Comparison of ENCODE assay signal across 17 cellular contexts in the genomic region with DNA sequence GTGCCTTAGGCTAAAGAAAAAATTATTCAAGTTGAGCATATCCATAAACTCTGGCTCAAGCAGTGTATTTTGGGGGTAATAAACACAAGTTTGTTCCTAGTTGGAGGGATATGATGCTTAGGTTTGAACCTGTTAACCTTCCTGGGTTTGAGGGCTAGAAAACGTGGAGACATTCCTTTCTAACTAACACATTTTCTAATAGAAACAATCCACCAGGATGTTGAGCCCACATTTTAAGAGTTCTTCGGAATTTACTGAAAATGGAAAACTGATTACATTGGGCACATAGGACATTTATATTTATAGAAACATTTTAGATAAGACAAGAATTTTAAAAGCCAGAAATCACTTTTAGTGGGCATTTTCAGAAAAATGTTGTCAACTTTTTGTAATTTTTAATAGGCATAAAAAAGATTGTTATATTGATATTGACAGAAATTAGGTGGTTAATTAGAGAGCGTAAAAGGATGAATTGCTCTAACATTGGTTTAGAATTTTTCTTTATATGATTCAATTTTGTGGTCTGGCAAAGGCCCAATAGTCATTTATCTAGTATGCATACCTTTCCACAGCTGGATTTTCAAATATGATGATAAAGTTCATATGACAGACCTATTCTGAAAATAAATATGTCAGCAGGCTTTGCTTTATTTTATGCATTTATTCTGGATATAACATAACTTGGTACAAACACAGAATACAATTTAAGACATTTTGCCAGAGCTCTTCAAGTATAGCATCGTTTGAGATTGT. TPM values are rescaled to one million over a fixed set of nuclear protein-coding genes. Genes with fewer than 3 reads are reported as not detected.
DNase-seq lines count a peak whose midpoint lies in the region; ATAC-seq and TF ChIP-seq lines count a peak whose summit lies in the region.
"Had no signal": no experiment of that assay in that cellular context is flagged by ENCODE, and none has a peak within 500 bp of the region (broad histone marks: within the 10 kb centered on the region; RNA-seq: fewer than 3 reads in every experiment).

No MANE protein-coding gene starts in this region.

- no peak overlapping the region for H3K4me3 Mint-ChIP-seq in effector memory CD8-positive, alpha-beta T cell
- no peak overlapping the region for H3K4me3 Mint-ChIP-seq in activated CD8-positive, alpha-beta memory T cell treated with anti-CD3 and anti-CD28 coated beads, Interleukin-2, amount 10 ng/mL, durations not matched to agents 7 days and 5 days
- H3K4me3 Mint-ChIP-seq in CD8-positive, alpha-beta T cell, result no peak overlapping the region

- no peak overlapping the region for H3K27ac Mint-ChIP-seq in effector memory CD8-positive, alpha-beta T cell
- H3K27ac Mint-ChIP-seq in activated CD8-positive, alpha-beta memory T cell treated with anti-CD3 and anti-CD28 coated beads, Interleukin-2, amount 10 ng/mL, durations not matched to agents 7 days and 5 days, result no peak overlapping the region
- no peak overlapping the region for H3K27ac Mint-ChIP-seq in CD8-positive, alpha-beta T cell

- no peaks in the 10 kb centered on the region for H3K27me3 Mint-ChIP-seq in effector memory CD8-positive, alpha-beta T cell
- H3K27me3 Mint-ChIP-seq in activated CD8-positive, alpha-beta memory T cell treated with anti-CD3 and anti-CD28 coated beads, Interleukin-2, amount 10 ng/mL, durations not matched to agents 7 days and 5 days, result no peaks in the 10 kb centered on the region
- H3K27me3 Mint-ChIP-seq in CD8-positive, alpha-beta T cell (ENCODE audit: low read depth), result no peaks in the 10 kb centered on the region

- H3K36me3 ChIP-seq in CD8-positive, alpha-beta T cell (ENCODE audit: insufficient read depth, low read length), result no peaks in the 10 kb centered on the region

- no peaks in the 10 kb centered on the region for H3K36me3 Mint-ChIP-seq in effector memory CD8-positive, alpha-beta T cell (ENCODE audit: insufficient read depth)
- no peaks in the 10 kb centered on the region for H3K36me3 Mint-ChIP-seq in activated CD8-positive, alpha-beta memory T cell treated with anti-CD3 and anti-CD28 coated beads, Interleukin-2, amount 10 ng/mL, durations not matched to agents 7 days and 5 days
- no peaks in the 10 kb centered on the region for H3K36me3 Mint-ChIP-seq in CD8-positive, alpha-beta T cell

- H3K4me1 Mint-ChIP-seq in effector memory CD8-positive, alpha-beta T cell (ENCODE audit: low read depth in 2 of 2), result peaks cover 0 to 3% of the 10 kb centered on the region in 2 donors
- H3K4me1 Mint-ChIP-seq in activated CD8-positive, alpha-beta memory T cell treated with anti-CD3 and anti-CD28 coated beads, Interleukin-2, amount 10 ng/mL, durations not matched to agents 7 days and 5 days, result no peaks in the 10 kb centered on the region
- H3K4me1 Mint-ChIP-seq in CD8-positive, alpha-beta T cell (ENCODE audit: low read depth), result no peaks in the 10 kb centered on the region

- POLR2A ChIA-PET in CD8-positive, alpha-beta T cell (lab: Charles Lee), result no interaction called here

- H3K9me3 ChIP-seq in CD8-positive, alpha-beta T cell (ENCODE audit: low read length), result no peaks in the 10 kb centered on the region

- CTCF ChIA-PET in activated CD8-positive, alpha-beta memory T cell treated with anti-CD3 and anti-CD28 coated beads, Interleukin-2, amount 10 ng/mL, durations not matched to agents 7 days and 5 days (lab: Charles Lee), result no interaction called here
- CTCF ChIA-PET in CD8-positive, alpha-beta T cell (lab: Charles Lee), result no interaction called here

- H3K4me3 ChIP-seq in epithelial cell of esophagus (ENCODE audit: low read length), result no peak overlapping the region
- no peak overlapping the region for H3K4me3 ChIP-seq in CD8-positive, alpha-beta T cell (ENCODE audit: low read depth, low read length)

- DNase-seq in HCEC 1CT (peak; percentile 23), epithelial cell of esophagus (ENCODE audit: low read depth) (peak; percentile 66), kidney tubule cell (ENCODE audit: low spot score) (peak; percentile 17), kidney glomerular epithelial cell (lab: John Stamatoyannopoulos, UW) (no peak)
- DNase-seq in effector memory CD8-positive, alpha-beta T cell, result no peak
- no peak for DNase-seq in activated CD8-positive, alpha-beta memory T cell treated with anti-CD3 and anti-CD28 coated beads, Interleukin-2, amount 10 ng/mL, durations not matched to agents 7 days and 5 days
- no peak for DNase-seq in CD8-positive, alpha-beta T cell
- DNase-seq: C1 segment of cervical spinal cord, DND-41, GF-D8, KBM-7, NCI-H1436, NCI-H2029, NCI-H524, SHP77 treated with DMSO at 0.1 percent for 48 hours had no signal

- H3K9me3 Mint-ChIP-seq in effector memory CD8-positive, alpha-beta T cell, result no peaks in the 10 kb centered on the region
- H3K9me3 Mint-ChIP-seq in activated CD8-positive, alpha-beta memory T cell treated with anti-CD3 and anti-CD28 coated beads, Interleukin-2, amount 10 ng/mL, durations not matched to agents 7 days and 5 days (ENCODE audit: low read depth), result no peaks in the 10 kb centered on the region
- H3K9me3 Mint-ChIP-seq in CD8-positive, alpha-beta T cell, result no peaks in the 10 kb centered on the region

- intact Hi-C loops in CD8-positive, alpha-beta T cell (cut with DNase I, micrococcal nuclease), result no loop called here

- TF ChIP-seq CTCF in epithelial cell of esophagus (IDR thresholded peaks at IDR 0.05; ENCODE audit: insufficient read depth, low read depth, low read length, missing control alignments), result no peak
- TF ChIP-seq CTCF in CD8-positive, alpha-beta T cell (IDR thresholded peaks at IDR 0.05), result no peak

- H3K27me3 ChIP-seq in CD8-positive, alpha-beta T cell (ENCODE audit: insufficient read depth, low read length), result no peaks in the 10 kb centered on the region

- H3K27ac ChIP-seq in CD8-positive, alpha-beta T cell (ENCODE audit: low read depth, low read length), result no peak overlapping the region

- ATAC-seq in SK-N-SH treated with all-trans-retinoic acid at 6 μM for 48 hours, result peak; percentile 66
- ATAC-seq in effector memory CD8-positive, alpha-beta T cell (replicated peaks), result no peak
- ATAC-seq in activated CD8-positive, alpha-beta memory T cell treated with anti-CD3 and anti-CD28 coated beads, Interleukin-2, amount 10 ng/mL, durations not matched to agents 7 days and 5 days, result no peak
- no peak for ATAC-seq in CD8-positive, alpha-beta T cell
- ATAC-seq: Panc1 had no signal

- no peaks in the 10 kb centered on the region for H3K4me1 ChIP-seq in CD8-positive, alpha-beta T cell (ENCODE audit: insufficient read depth, low read length)

TF ChIP-seq in SK-N-SH treated with all-trans-retinoic acid at 6 μM for 48 hours, 23 proteins besides CTCF, POLR2A, EP300 and RAD21:
- no peak for TF ChIP-seq CREB5 (CRISPR knock-in tag; IDR thresholded peaks at IDR 0.05; ENCODE audit: low read depth)
- no peak for TF ChIP-seq TCF4 (CRISPR knock-in tag; IDR thresholded peaks at IDR 0.05; ENCODE audit: borderline replicate concordance)
- TF ChIP-seq ZNF565 (CRISPR knock-in tag; conservative IDR thresholded peaks at IDR 0.05; ENCODE audit: low read depth), result no peak
- no peak for TF ChIP-seq ZNF8 (CRISPR knock-in tag; IDR thresholded peaks at IDR 0.05)
- no peak for TF ChIP-seq OSR1 (CRISPR knock-in tag; IDR thresholded peaks at IDR 0.05)
- no peak for TF ChIP-seq PPARA (CRISPR knock-in tag; IDR thresholded peaks at IDR 0.05; ENCODE audit: borderline replicate concordance)
- no peak for TF ChIP-seq ZFP30 (CRISPR knock-in tag; IDR thresholded peaks at IDR 0.05)
- peak; percentile 87 for TF ChIP-seq ISL1 (CRISPR knock-in tag; IDR thresholded peaks at IDR 0.05)
- TF ChIP-seq ZNF70 (CRISPR knock-in tag; IDR thresholded peaks at IDR 0.05), result no peak

RNA-seq across cellular contexts. Expression of gene CEP44, which starts 49.2 kb away (rescaled TPM):
- 10 to 100 TPM; 22.2 to 25.8 TPM for total RNA-seq in activated CD8-positive, alpha-beta memory T cell treated with anti-CD3 and anti-CD28 coated beads, Interleukin-2, amount 10 ng/mL, durations not matched to agents 7 days and 5 days
- 10 to 100 TPM; 11.9 to 12.1 TPM for total RNA-seq in CD8-positive, alpha-beta T cell

RNA-seq across cellular contexts. Expression of gene FBXO8, which starts 49.5 kb away (rescaled TPM):
- total RNA-seq in activated CD8-positive, alpha-beta memory T cell treated with anti-CD3 and anti-CD28 coated beads, Interleukin-2, amount 10 ng/mL, durations not matched to agents 7 days and 5 days, result 10 to 100 TPM; 14.5 to 16.8 TPM
- 10 to 100 TPM; 17.8 to 19.3 TPM for total RNA-seq in CD8-positive, alpha-beta T cell

Comparison
In these comparisons a context has a peak if more than half of its experiments do, and no peak if none do; other contexts are left out.
1. DNase-seq: peak in HCEC 1CT (single experiment), epithelial cell of esophagus (single experiment) and kidney tubule cell (single experiment); none in effector memory CD8-positive, alpha-beta T cell (0 of 3), kidney glomerular epithelial cell (single experiment), activated CD8-positive, alpha-beta memory T cell treated with anti-CD3 and anti-CD28 coated beads, Interleukin-2, amount 10 ng/mL, durations not matched to agents 7 days and 5 days (single experiment) and CD8-positive, alpha-beta T cell (0 of 7).